ENCODE assay signal across 30 cellular contexts in the genomic region with DNA sequence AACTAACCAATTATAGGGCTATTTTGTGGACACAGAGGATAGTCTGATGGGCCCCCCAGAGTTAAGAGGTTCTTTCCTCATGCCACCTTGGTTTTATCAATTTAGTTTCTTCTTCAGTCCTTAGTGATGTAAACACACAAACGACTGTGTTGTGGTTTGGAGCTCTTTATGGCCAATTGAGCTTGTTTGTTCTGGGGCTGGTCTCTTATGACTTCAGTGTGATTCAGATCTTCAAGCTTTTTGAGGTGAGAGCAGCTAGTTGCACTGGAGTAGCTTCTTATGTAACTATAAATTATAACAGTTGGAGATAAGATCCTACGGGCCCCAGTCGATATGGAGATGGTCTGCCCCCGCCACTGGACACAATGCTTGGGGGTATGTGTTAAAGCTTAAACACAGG. TPM values are rescaled to one million over a fixed set of nuclear protein-coding genes. Genes with fewer than 3 reads are reported as not detected.
"Had no signal": no experiment of that assay in that cellular context is flagged by ENCODE, and none has a peak within 500 bp of the region (broad histone marks: within the 10 kb centered on the region; RNA-seq: fewer than 3 reads in every experiment).

No MANE protein-coding gene starts in this region.

- H3K27ac ChIP-seq: heart right ventricle, left ventricle myocardium inferior, neural progenitor cell, neutrophil, parathyroid adenoma, psoas muscle, right atrium auricular region, sigmoid colon, spleen, suprapubic skin, thoracic aorta, tibial artery, upper lobe of right lung had no signal

- H3K9me3 ChIP-seq: heart right ventricle, left ventricle myocardium inferior, neutrophil, psoas muscle, right atrium auricular region, sigmoid colon, spleen, suprapubic skin, thoracic aorta, tibial artery, upper lobe of right lung had no signal

- DNase-seq: heart right ventricle; hippocampal formation; immature natural killer cell; kidney; left ventricle myocardium inferior; mesendoderm; naive B cell; natural killer cell; nephron progenitor cell; occipital lobe; psoas muscle; sigmoid colon; small intestine; spleen; stimulated activated CD4-positive, alpha-beta T cell treated with anti-CD3 and anti-CD28 coated beads, Interleukin-4, amount 100 ng/mL, for 24 hours; stimulated activated naive CD4-positive, alpha-beta T cell; tibial artery; trophoblast cell; upper lobe of right lung had no signal

- H3K4me3 ChIP-seq: heart right ventricle, left ventricle myocardium inferior, lung, neural progenitor cell, psoas muscle, right atrium auricular region, sigmoid colon, spleen, suprapubic skin, thoracic aorta, tibial artery, upper lobe of right lung had no signal

- H3K27me3 ChIP-seq: neural progenitor cell, right atrium auricular region, sigmoid colon, suprapubic skin, upper lobe of right lung had no signal

- ATAC-seq: heart right ventricle; natural killer cell; psoas muscle; stimulated activated effector memory CD8-positive, alpha-beta T cell treated with anti-CD3 and anti-CD28 coated beads, Interleukin-12 subunit alpha, Interleukin-12 subunit beta, amount 100 ng/mL, for 72 hours; upper lobe of right lung had no signal

- H3K4me1 ChIP-seq: heart right ventricle, left ventricle myocardium inferior, neural progenitor cell, parathyroid adenoma, psoas muscle, right atrium auricular region, sigmoid colon, spleen, suprapubic skin, tibial artery, upper lobe of right lung had no signal

RNA-seq across cellular contexts. Expression of gene GJB6, which starts 22.0 kb away (rescaled TPM):
- total RNA-seq: kidney, left ventricle myocardium inferior, lung, osteocyte, posterior vena cava, psoas muscle, right atrium auricular region, sigmoid colon, subcutaneous adipose tissue, thoracic aorta, upper lobe of right lung had no signal
- polyA plus RNA-seq: immature natural killer cell had no signal
